Comparison of ENCODE assay signal across 8 cellular contexts in the genomic region with DNA sequence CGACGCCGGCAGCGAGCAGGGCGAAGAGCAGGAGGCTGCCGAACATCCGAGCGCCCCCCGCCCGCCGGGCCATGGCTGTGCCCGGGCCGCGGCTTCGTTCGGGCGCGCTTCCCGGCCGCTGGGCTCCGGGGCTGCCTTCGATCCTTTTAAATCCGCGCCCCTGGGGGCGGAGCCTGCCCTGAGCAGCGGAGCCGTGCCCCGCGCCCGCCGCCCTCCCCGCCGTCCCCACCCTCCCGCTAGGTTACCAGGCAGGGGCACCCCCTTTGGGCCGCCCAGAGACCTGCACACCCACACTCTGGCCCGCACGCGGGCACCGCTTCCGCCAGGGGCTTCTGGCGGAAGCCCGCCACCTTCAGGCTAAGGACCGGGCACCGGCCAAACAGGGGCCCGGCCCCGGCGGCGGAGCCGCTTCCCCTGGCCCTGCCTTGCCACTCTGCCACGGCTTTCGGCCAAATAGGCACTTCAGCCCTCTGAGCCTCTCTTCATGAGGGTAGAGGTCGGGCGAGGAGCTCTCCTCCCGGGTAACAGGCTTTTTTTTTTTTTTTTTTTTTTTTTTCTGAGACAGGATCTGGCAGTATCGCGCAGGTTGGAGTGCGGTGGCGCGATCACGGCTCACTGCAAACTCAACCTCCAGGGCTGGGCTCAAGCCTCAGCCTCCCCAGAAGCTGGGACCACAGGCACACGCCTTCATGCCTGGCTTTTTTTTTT.
DNase-seq lines count a peak whose midpoint lies in the region; ATAC-seq and TF ChIP-seq lines count a peak whose summit lies in the region.

A gene with protein sequence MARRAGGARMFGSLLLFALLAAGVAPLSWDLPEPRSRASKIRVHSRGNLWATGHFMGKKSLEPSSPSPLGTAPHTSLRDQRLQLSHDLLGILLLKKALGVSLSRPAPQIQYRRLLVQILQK (minus strand): TSS at position 120 of the 708 bp plus-strand sequence. CDS start 47 bp downstream, at position 73.

- peak within 1 kb of the TSS; percentile 60 for H3K27ac ChIP-seq in cingulate gyrus (ENCODE audit: low read depth, low read length)

- peak; percentile 64 for ATAC-seq in HG03175 (IDR thresholded peaks at IDR 0.05; ENCODE audit: unreplicated experiment)

- TF ChIP-seq CTCF in AG10803 (conservative IDR thresholded peaks at IDR 0.05; ENCODE audit: low read length), result peak; percentile 53

- in situ Hi-C loops in GM18951 (cut with MboI; ENCODE audit: low sequenced_read_pairs, unreplicated experiment), result no loop called here

- H3K4me3 ChIP-seq in AG10803 (ENCODE audit: low read length), result peak within 1 kb of the TSS; percentile 64

- TF ChIP-seq POLR2A in GM18951 (IDR thresholded peaks at IDR 0.05; ENCODE audit: extremely low read depth, insufficient read depth, insufficient read length), result peak; percentile 45

- peak; percentile 69 for DNase-seq in AG10803 (ENCODE audit: low read depth)
- DNase-seq in NCI-H446 treated with DMSO at 0.1 percent for 48 hours (lab: John Stamatoyannopoulos, UW), result peak; percentile 60
- DNase-seq in activated CD4-positive, alpha-beta T cell treated with anti-CD3 and anti-CD28 coated beads for 48 hours, result peak; percentile 85
- DNase-seq in left kidney (ENCODE audit: low read depth, low spot score), result peak; percentile 94
- DNase-seq in stimulated activated CD4-positive, alpha-beta T cell treated with anti-CD3 and anti-CD28 coated beads, Interleukin-2, amount 100 ng/mL, for 24 hours, result peak; percentile 82 to 83

Comparison
In these comparisons a context has a peak if more than half of its experiments do, and no peak if none do; other contexts are left out.
1. Peak in every context shown above with its lines: DNase-seq, ATAC-seq, H3K4me3 ChIP-seq and H3K27ac ChIP-seq.